ENCODE assay signal across 9 cellular contexts in genomic region chr12:1474567-1475153, GRCh38.
A peak's percentile ranks its signal among the peaks of the same experiment; 100 is the strongest.
DNase-seq lines count a peak whose midpoint lies in the region; ATAC-seq and TF ChIP-seq lines count a peak whose summit lies in the region.
"Had no signal": no experiment of that assay in that cellular context is flagged by ENCODE, and none has a peak within 500 bp of the region (broad histone marks: within the 10 kb centered on the region; RNA-seq: fewer than 3 reads in every experiment).

No MANE protein-coding gene starts in this region.

- DNase-seq in HAP-1 (ENCODE audit: low spot score in 2 of 2) = peak; percentile 64 to 67
- DNase-seq in RWPE2 (ENCODE audit: low spot score) = no peak
- DNase-seq in foreskin fibroblast = peak; percentile 94 to 97
- DNase-seq in skeletal muscle cell (ENCODE audit: low read depth) = peak; percentile 91
- no peak for DNase-seq in SW480 (ENCODE audit: low spot score)
- no peak for DNase-seq in GM19238 (ENCODE audit: insufficient read length, low spot score)
- DNase-seq: activated CD4-positive, alpha-beta T cell treated with anti-CD3 and anti-CD28 coated beads for 1 hour had no signal

- in situ Hi-C loops in HAP-1 (cut with MboI; ENCODE audit: low sequenced_read_pairs) = no loop called here

- H3K4me1 ChIP-seq in HAP-1 (peaks cover 17% of the 10 kb centered on the region), RWPE2 (ENCODE audit: insufficient read depth, poor library complexity, severe bottlenecking) (peaks cover 44% of the 10 kb centered on the region)

- no peak overlapping the region for H3K4me3 ChIP-seq in HAP-1
- H3K4me3 ChIP-seq in RWPE2 (ENCODE audit: severe bottlenecking) = no peak overlapping the region
- peak overlapping the region; percentile 24 to 30 for H3K4me3 ChIP-seq in foreskin fibroblast (ENCODE audit: low read depth in 1 of 2, low read length in 2 of 2)
- H3K4me3 ChIP-seq in skeletal muscle cell (ENCODE audit: low read depth, low read length) = peak overlapping the region; percentile 21

- H3K9me3 ChIP-seq in HAP-1 (no peaks in the 10 kb centered on the region), RWPE2 (ENCODE audit: severe bottlenecking) (no peaks in the 10 kb centered on the region)

- no peak for TF ChIP-seq CTCF in RWPE2 (IDR thresholded peaks at IDR 0.05; ENCODE audit: poor library complexity, severe bottlenecking)
- TF ChIP-seq CTCF in foreskin fibroblast (IDR thresholded peaks at IDR 0.05; ENCODE audit: low read depth, low read length) = no peak

- H3K36me3 ChIP-seq in HAP-1 (replicated peaks) (no peaks in the 10 kb centered on the region), RWPE2 (ENCODE audit: low read depth) (0 out of 2 replicates have a peak, but pooled peaks cover 5% of the 10 kb centered on the region)

- H3K27me3 ChIP-seq in HAP-1 (ENCODE audit: low read depth) = no peaks in the 10 kb centered on the region
- H3K27me3 ChIP-seq in RWPE2 (ENCODE audit: insufficient read depth, poor library complexity, severe bottlenecking) = no peaks in the 10 kb centered on the region

- H3K27ac ChIP-seq in RWPE2 (ENCODE audit: poor library complexity, severe bottlenecking) = peak overlapping the region; percentile 98

- peak; percentile 64 for ATAC-seq in RWPE2 (ENCODE audit: low read depth)
- ATAC-seq in HG03460 (IDR thresholded peaks at IDR 0.05; ENCODE audit: unreplicated experiment) = no peak
- no peak for ATAC-seq in HG02973 (IDR thresholded peaks at IDR 0.05; ENCODE audit: unreplicated experiment)

Comparison
In these comparisons a context has a peak if more than half of its experiments do, and no peak if none do; other contexts are left out.
1. DNase-seq: peak in HAP-1 (2 of 2), foreskin fibroblast (2 of 2) and skeletal muscle cell (single experiment); none in RWPE2 (single experiment), SW480 (single experiment) and GM19238 (single experiment).
2. H3K4me3 ChIP-seq: peak in foreskin fibroblast (2 of 2) and skeletal muscle cell (single experiment); none in HAP-1 (single experiment) and RWPE2 (single experiment).